Comparison of ENCODE assay signal across 1 cellular context in the genomic region with DNA sequence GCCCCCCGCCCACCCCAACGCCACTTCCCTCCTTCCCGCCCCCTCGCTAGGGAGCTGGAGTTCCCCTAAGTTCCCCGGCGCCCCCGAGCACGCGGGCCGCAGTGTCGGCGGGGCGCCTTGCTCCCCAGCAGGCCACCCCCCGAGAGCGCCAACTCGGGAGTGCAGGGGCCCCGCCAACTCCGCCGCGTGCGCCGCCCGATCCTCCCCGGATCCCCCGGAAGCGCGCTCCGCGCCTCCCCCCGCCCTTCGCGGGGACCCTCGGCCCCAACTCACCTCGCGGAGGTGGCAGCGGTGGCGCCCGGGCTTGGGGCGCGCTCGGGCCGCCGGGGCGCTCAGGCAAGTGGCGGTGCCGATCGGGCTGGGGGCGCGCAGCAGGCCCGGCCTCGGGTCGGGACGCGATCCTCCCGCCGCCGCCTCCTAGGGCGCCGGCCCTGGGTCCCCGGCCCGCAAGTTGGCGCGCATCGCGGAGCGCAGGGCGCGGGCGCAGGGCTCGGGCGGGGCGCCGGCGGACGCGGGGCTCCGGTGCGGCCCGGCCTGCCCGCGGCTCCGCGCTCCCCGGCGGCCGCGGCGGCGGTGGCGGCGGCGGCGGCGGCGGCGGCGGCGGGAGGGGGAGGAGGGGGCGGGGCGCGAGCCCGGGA.
TF ChIP-seq lines count a peak whose summit lies in the region.

Gene NCOR2 (minus strand): TSS at position 578 of the 638 bp plus-strand sequence. CDS start 72,361 bp downstream, outside the sequence.

TF ChIP-seq in K562, 482 proteins besides CTCF, POLR2A, EP300 and RAD21 (continued from another document):
- TF ChIP-seq, protein P1, sequence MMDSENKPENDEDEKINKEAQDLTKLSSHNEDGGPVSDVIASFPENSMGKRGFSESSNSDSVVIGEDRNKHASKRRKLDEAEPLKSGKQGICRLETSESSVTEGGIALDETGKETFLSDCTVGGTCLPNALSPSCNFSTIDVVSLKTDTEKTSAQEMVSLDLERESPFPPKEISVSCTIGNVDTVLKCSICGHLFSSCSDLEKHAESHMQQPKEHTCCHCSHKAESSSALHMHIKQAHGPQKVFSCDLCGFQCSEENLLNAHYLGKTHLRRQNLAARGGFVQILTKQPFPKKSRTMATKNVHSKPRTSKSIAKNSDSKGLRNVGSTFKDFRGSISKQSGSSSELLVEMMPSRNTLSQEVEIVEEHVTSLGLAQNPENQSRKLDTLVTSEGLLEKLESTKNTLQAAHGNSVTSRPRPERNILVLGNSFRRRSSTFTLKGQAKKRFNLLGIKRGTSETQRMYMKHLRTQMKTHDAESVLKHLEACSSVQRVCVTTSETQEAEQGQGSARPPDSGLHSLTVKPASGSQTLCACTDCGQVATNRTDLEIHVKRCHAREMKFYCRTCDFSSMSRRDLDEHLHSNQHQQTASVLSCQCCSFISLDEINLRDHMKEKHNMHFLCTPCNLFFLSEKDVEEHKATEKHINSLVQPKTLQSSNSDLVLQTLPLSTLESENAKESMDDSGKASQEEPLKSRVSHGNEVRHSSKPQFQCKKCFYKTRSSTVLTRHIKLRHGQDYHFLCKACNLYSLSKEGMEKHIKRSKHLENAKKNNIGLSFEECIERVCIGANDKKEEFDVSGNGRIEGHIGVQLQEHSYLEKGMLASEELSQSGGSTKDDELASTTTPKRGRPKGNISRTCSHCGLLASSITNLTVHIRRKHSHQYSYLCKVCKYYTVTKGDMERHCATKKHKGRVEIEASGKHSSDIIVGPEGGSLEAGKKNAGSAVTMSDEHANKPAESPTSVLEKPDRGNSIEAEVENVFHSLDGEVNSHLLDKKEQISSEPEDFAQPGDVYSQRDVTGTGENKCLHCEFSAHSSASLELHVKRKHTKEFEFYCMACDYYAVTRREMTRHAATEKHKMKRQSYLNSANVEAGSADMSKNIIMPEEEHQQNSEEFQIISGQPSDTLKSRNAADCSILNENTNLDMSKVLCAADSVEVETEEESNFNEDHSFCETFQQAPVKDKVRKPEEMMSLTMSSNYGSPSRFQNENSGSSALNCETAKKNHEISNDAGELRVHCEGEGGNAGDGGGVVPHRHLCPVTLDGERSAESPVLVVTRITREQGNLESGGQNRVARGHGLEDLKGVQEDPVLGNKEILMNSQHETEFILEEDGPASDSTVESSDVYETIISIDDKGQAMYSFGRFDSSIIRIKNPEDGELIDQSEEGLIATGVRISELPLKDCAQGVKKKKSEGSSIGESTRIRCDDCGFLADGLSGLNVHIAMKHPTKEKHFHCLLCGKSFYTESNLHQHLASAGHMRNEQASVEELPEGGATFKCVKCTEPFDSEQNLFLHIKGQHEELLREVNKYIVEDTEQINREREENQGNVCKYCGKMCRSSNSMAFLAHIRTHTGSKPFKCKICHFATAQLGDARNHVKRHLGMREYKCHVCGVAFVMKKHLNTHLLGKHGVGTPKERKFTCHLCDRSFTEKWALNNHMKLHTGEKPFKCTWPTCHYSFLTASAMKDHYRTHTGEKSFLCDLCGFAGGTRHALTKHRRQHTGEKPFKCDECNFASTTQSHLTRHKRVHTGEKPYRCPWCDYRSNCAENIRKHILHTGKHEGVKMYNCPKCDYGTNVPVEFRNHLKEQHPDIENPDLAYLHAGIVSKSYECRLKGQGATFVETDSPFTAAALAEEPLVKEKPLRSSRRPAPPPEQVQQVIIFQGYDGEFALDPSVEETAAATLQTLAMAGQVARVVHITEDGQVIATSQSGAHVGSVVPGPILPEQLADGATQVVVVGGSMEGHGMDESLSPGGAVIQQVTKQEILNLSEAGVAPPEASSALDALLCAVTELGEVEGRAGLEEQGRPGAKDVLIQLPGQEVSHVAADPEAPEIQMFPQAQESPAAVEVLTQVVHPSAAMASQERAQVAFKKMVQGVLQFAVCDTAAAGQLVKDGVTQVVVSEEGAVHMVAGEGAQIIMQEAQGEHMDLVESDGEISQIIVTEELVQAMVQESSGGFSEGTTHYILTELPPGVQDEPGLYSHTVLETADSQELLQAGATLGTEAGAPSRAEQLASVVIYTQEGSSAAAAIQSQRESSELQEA (IDR thresholded peaks at IDR 0.05; ENCODE audit: low read depth): no peak
- TF ChIP-seq ZNF133 (CRISPR knock-in tag; IDR thresholded peaks at IDR 0.05) (no peak), ZBTB33 (CRISPR knock-in tag; IDR thresholded peaks at IDR 0.05) (no peak), MECOM (CRISPR knock-in tag; IDR thresholded peaks at IDR 0.05) (no peak), MEF2D (tag; conservative IDR thresholded peaks at IDR 0.05; ENCODE audit: low read depth) (no peak), CBX8 (IDR thresholded peaks at IDR 0.05; ENCODE audit: borderline replicate concordance, extremely low read depth, low read depth, low read length, poor library complexity, severe bottlenecking) (no peak), CHD2 (IDR thresholded peaks at IDR 0.05; ENCODE audit: low read depth, low read length) (no peak), ZNF224 (CRISPR knock-in tag; IDR thresholded peaks at IDR 0.05) (no peak), CBX3 (IDR thresholded peaks at IDR 0.05; ENCODE audit: borderline replicate concordance in 1 of 2, low read length in 2 of 2) (no peak)
